1 cellular context compared by ENCODE assay signal in the genomic region with DNA sequence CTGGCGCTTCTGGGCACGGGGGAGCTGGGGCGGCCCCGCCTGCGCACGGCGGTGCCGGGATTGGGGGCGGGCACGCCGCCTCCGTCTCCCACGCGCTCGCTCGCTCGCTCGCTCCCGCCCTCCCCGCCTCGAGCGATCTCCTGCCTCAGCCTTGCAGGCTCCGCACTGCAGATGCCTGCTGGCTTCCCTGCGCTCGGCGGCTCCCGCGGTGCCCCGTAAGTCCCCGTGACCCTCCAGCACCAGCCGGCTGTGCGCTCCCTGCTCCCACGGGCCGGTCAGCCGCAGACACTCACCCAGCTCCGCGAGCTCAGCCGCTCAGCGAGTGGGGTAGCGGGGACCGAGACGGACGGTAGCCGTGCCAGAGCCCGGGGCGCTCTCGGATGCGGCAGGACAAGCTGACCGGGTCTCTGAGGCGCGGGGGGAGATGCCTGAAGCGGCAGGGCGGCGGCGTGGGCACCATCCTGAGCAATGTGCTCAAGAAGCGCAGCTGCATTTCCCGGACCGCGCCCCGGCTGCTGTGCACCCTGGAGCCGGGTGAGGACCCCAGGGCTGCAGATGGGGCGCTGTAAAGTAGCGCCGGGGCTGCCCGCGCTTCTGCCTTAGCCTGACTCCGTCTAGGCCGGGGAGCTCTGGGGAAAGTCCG.
TF ChIP-seq lines count a peak whose summit lies in the region.

A gene with protein sequence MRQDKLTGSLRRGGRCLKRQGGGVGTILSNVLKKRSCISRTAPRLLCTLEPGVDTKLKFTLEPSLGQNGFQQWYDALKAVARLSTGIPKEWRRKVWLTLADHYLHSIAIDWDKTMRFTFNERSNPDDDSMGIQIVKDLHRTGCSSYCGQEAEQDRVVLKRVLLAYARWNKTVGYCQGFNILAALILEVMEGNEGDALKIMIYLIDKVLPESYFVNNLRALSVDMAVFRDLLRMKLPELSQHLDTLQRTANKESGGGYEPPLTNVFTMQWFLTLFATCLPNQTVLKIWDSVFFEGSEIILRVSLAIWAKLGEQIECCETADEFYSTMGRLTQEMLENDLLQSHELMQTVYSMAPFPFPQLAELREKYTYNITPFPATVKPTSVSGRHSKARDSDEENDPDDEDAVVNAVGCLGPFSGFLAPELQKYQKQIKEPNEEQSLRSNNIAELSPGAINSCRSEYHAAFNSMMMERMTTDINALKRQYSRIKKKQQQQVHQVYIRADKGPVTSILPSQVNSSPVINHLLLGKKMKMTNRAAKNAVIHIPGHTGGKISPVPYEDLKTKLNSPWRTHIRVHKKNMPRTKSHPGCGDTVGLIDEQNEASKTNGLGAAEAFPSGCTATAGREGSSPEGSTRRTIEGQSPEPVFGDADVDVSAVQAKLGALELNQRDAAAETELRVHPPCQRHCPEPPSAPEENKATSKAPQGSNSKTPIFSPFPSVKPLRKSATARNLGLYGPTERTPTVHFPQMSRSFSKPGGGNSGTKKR (plus strand): TSS at position 148 of the 643 bp plus-strand sequence. CDS start 233 bp downstream, at position 381.

TF ChIP-seq in HCT116, 20 proteins besides CTCF, POLR2A, EP300 and RAD21 (continued from another document):
- TF ChIP-seq, protein P1, sequence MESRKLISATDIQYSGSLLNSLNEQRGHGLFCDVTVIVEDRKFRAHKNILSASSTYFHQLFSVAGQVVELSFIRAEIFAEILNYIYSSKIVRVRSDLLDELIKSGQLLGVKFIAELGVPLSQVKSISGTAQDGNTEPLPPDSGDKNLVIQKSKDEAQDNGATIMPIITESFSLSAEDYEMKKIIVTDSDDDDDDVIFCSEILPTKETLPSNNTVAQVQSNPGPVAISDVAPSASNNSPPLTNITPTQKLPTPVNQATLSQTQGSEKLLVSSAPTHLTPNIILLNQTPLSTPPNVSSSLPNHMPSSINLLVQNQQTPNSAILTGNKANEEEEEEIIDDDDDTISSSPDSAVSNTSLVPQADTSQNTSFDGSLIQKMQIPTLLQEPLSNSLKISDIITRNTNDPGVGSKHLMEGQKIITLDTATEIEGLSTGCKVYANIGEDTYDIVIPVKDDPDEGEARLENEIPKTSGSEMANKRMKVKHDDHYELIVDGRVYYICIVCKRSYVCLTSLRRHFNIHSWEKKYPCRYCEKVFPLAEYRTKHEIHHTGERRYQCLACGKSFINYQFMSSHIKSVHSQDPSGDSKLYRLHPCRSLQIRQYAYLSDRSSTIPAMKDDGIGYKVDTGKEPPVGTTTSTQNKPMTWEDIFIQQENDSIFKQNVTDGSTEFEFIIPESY (IDR thresholded peaks at IDR 0.05; ENCODE audit: extremely low read depth, insufficient replicate concordance, low read length) = no peak
- no peak for TF ChIP-seq JUND (IDR thresholded peaks at IDR 0.05)
- no peak for TF ChIP-seq ZFX (IDR thresholded peaks at IDR 0.05)
- TF ChIP-seq, protein P2, sequence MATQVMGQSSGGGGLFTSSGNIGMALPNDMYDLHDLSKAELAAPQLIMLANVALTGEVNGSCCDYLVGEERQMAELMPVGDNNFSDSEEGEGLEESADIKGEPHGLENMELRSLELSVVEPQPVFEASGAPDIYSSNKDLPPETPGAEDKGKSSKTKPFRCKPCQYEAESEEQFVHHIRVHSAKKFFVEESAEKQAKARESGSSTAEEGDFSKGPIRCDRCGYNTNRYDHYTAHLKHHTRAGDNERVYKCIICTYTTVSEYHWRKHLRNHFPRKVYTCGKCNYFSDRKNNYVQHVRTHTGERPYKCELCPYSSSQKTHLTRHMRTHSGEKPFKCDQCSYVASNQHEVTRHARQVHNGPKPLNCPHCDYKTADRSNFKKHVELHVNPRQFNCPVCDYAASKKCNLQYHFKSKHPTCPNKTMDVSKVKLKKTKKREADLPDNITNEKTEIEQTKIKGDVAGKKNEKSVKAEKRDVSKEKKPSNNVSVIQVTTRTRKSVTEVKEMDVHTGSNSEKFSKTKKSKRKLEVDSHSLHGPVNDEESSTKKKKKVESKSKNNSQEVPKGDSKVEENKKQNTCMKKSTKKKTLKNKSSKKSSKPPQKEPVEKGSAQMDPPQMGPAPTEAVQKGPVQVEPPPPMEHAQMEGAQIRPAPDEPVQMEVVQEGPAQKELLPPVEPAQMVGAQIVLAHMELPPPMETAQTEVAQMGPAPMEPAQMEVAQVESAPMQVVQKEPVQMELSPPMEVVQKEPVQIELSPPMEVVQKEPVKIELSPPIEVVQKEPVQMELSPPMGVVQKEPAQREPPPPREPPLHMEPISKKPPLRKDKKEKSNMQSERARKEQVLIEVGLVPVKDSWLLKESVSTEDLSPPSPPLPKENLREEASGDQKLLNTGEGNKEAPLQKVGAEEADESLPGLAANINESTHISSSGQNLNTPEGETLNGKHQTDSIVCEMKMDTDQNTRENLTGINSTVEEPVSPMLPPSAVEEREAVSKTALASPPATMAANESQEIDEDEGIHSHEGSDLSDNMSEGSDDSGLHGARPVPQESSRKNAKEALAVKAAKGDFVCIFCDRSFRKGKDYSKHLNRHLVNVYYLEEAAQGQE (IDR thresholded peaks at IDR 0.05; ENCODE audit: low read depth) = no peak
- TF ChIP-seq SP1 (IDR thresholded peaks at IDR 0.05; ENCODE audit: low read depth) = no peak
- TF ChIP-seq POLR2AphosphoS5 (IDR thresholded peaks at IDR 0.05; ENCODE audit: low read depth, low read length) = no peak
- TF ChIP-seq SIN3A (IDR thresholded peaks at IDR 0.05; ENCODE audit: low read depth) = no peak
- no peak for TF ChIP-seq TCF7L2 (IDR thresholded peaks at IDR 0.05; ENCODE audit: borderline replicate concordance, extremely low read depth, insufficient read depth, insufficient read length)
- TF ChIP-seq, protein P3, sequence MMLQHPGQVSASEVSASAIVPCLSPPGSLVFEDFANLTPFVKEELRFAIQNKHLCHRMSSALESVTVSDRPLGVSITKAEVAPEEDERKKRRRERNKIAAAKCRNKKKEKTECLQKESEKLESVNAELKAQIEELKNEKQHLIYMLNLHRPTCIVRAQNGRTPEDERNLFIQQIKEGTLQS (IDR thresholded peaks at IDR 0.05) = no peak
- TF ChIP-seq, protein P4, sequence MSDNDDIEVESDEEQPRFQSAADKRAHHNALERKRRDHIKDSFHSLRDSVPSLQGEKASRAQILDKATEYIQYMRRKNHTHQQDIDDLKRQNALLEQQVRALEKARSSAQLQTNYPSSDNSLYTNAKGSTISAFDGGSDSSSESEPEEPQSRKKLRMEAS (IDR thresholded peaks at IDR 0.05) = no peak
- no peak for TF ChIP-seq EZH2phosphoT487 (IDR thresholded peaks at IDR 0.05; ENCODE audit: borderline replicate concordance)
TF ChIP-seq in HCT116: peak in this region for 0.
